Comparison of ENCODE assay signal across 20 cellular contexts in genomic region chr2:226189061-226189460, GRCh38.
DNase-seq lines count a peak whose midpoint lies in the region; ATAC-seq, FAIRE-seq and TF ChIP-seq lines count a peak whose summit lies in the region.
"Had no signal": no experiment of that assay in that cellular context is flagged by ENCODE, and none has a peak within 500 bp of the region (broad histone marks: within the 10 kb centered on the region; RNA-seq: fewer than 3 reads in every experiment).

No MANE protein-coding gene starts in this region.

- H3K27ac Mint-ChIP-seq in nephron progenitor cell, result peak overlapping the region; percentile 4
- H3K27ac Mint-ChIP-seq: CD8-positive, alpha-beta memory T cell had no signal

- H3K36me3 Mint-ChIP-seq in nephron progenitor cell (ENCODE audit: low read depth), result no peaks in the 10 kb centered on the region
- H3K36me3 Mint-ChIP-seq: CD4-positive, CD25-positive, alpha-beta regulatory T cell; CD8-positive, alpha-beta memory T cell had no signal

- peaks cover 78 to 87% of the 10 kb centered on the region in 2 experiments for H3K4me1 ChIP-seq in HCT116 (ENCODE audit: control insufficient read depth in 1 of 2, insufficient read depth in 2 of 2, low read length in 2 of 2)
- H3K4me1 ChIP-seq in hepatocyte (ENCODE audit: insufficient read depth), result peaks cover 18% of the 10 kb centered on the region
- H3K4me1 ChIP-seq: BE2C had no signal

- peak; percentile 40 for FAIRE-seq in bronchial epithelial cell (lab: Jason Lieb, UNC)
- FAIRE-seq: D721Med, G401.6, GM12891, HepG2 had no signal

- TF ChIP-seq CTCF in HCT116 (IDR thresholded peaks at IDR 0.05 in 2 of 3, conservative IDR thresholded peaks at IDR 0.05 in 1 of 3; ENCODE audit: borderline replicate concordance in 1 of 3, insufficient read depth in 1 of 3, low read depth in 2 of 3, low read length in 2 of 3), result no peak
- no peak for TF ChIP-seq CTCF in bronchial epithelial cell (IDR thresholded peaks at IDR 0.05; ENCODE audit: insufficient read depth, low read length, severe bottlenecking)
- no peak for TF ChIP-seq CTCF in hepatocyte (IDR thresholded peaks at IDR 0.05; ENCODE audit: poor library complexity)
- no peak for TF ChIP-seq CTCF in nephron progenitor cell (IDR thresholded peaks at IDR 0.05)

- RAD21 ChIA-PET in HCT116 (lab: Charles Lee; ENCODE audit: low non-redundant PET in 1 of 2, low total read pairs in 2 of 2, uncharacterized antibody in 2 of 2, unreplicated experiment in 2 of 2), result interaction anchor here in 1 of 2 experiments (1.2 kb wide), 1 partner anchor 27 kb away, joined by 3 read pairs; no protein-coding TSS in a partner anchor

- DNase-seq in HCT116 (ENCODE audit: low read depth, low spot score), result no peak
- peak; percentile 52 for DNase-seq in bronchial epithelial cell (ENCODE audit: low read depth)
- no peak for DNase-seq in hepatocyte (ENCODE audit: low spot score)
- DNase-seq in nephron progenitor cell, result no peak
- no peak for DNase-seq in AML-193 (lab: John Stamatoyannopoulos, UW)
- DNase-seq in HuH-7 (ENCODE audit: low spot score), result no peak
- DNase-seq in iPS-NIHi11 (ENCODE audit: low spot score), result no peak
- DNase-seq: BE2C; C1 segment of cervical spinal cord; CD4-positive, CD25-positive, alpha-beta regulatory T cell; CD8-positive, alpha-beta memory T cell; COR-L47; HCEC 1CT; HFFc6 had no signal

- peak overlapping the region; percentile 41 for H3K9ac ChIP-seq in HCT116 (ENCODE audit: low read length)
- H3K9ac ChIP-seq: GM23248 had no signal

- no peak for TF ChIP-seq RAD21 in HCT116 (IDR thresholded peaks at IDR 0.05; ENCODE audit: low read depth)

- H3K9me3 ChIP-seq in HCT116 (ENCODE audit: control insufficient read depth in 1 of 2, insufficient read depth in 1 of 2, low read depth in 1 of 2, low read length in 2 of 2) (no peaks in the 10 kb centered on the region), hepatocyte (ENCODE audit: low read depth) (no peaks in the 10 kb centered on the region)
- H3K9me3 ChIP-seq: BE2C had no signal

- 77% methylated on average over 5 of the region's 5 CpGs for WGBS in hepatocyte (ENCODE audit: low lambda C conversion rate, missing lambda C conversion rate)

- no peak overlapping the region for H3K4me3 Mint-ChIP-seq in nephron progenitor cell
- H3K4me3 Mint-ChIP-seq: CD4-positive, CD25-positive, alpha-beta regulatory T cell; CD8-positive, alpha-beta memory T cell; HFFc6 had no signal

- POLR2A ChIA-PET in HCT116 (lab: Charles Lee), result interaction anchor here (1.2 kb wide), 1 partner anchor 70 kb away, joined by 3 read pairs; no protein-coding TSS in a partner anchor

- H2AFZ ChIP-seq in HCT116 (ENCODE audit: low read depth, low read length, poor library complexity, severe bottlenecking) (no peak overlapping the region), hepatocyte (no peak overlapping the region)
- H2AFZ ChIP-seq: GM23248 had no signal

- H4K20me1 ChIP-seq in HCT116 (ENCODE audit: insufficient read depth), result no peaks in the 10 kb centered on the region
- no peaks in the 10 kb centered on the region for H4K20me1 ChIP-seq in hepatocyte (ENCODE audit: insufficient read depth, poor library complexity, severe bottlenecking)

- intact Hi-C loops in HCT116 (cut with micrococcal nuclease), result loop anchor here (5.0 to 10.0 kb wide), 3 partner anchors 154 to 806 kb away; no protein-coding TSS in a partner anchor

- H3K27me3 Mint-ChIP-seq in nephron progenitor cell (ENCODE audit: low read depth, poor library complexity), result no peaks in the 10 kb centered on the region
- H3K27me3 Mint-ChIP-seq: CD4-positive, CD25-positive, alpha-beta regulatory T cell had no signal

- H3K36me3 ChIP-seq in HCT116 (ENCODE audit: control insufficient read depth in 1 of 2, insufficient read depth in 2 of 2, low read length in 2 of 2), result no peaks in the 10 kb centered on the region
- no peaks in the 10 kb centered on the region for H3K36me3 ChIP-seq in bronchial epithelial cell (ENCODE audit: control insufficient read depth, insufficient read depth, low read length)
- no peaks in the 10 kb centered on the region for H3K36me3 ChIP-seq in hepatocyte (replicated peaks; ENCODE audit: insufficient read depth, low read depth)
- H3K36me3 ChIP-seq: BE2C had no signal

- H3K9me3 Mint-ChIP-seq in nephron progenitor cell, result no peaks in the 10 kb centered on the region
- H3K9me3 Mint-ChIP-seq: HFFc6 had no signal

- ATAC-seq in HCT116 (no peak), GM18861 (IDR thresholded peaks at IDR 0.05; ENCODE audit: unreplicated experiment) (no peak)
- ATAC-seq: HepG2 had no signal

- no TSS peak for BruUV-seq in HCT116 (replicated peaks; lab: Mats Ljungman, UMichigan)

- CTCF ChIA-PET in HCT116 (lab: Charles Lee), result interaction anchor here (1.2 kb wide), 1 partner anchor 25 kb away, joined by 3 read pairs; no protein-coding TSS in a partner anchor

- H3K4me2 ChIP-seq in HCT116 (ENCODE audit: low read length) (no peak overlapping the region), hepatocyte (no peak overlapping the region)

- no peak for TF ChIP-seq POLR2A in HCT116 (IDR thresholded peaks at IDR 0.05; ENCODE audit: borderline replicate concordance, extremely low read depth, insufficient read depth, insufficient read length)

- peaks cover 51% of the 10 kb centered on the region for H3K4me1 Mint-ChIP-seq in nephron progenitor cell
- H3K4me1 Mint-ChIP-seq: CD4-positive, CD25-positive, alpha-beta regulatory T cell; CD8-positive, alpha-beta memory T cell had no signal

- H3K27ac ChIP-seq in HCT116 (ENCODE audit: low read depth, low read length) (peak overlapping the region; percentile 95), hepatocyte (peak overlapping the region; percentile 28)

- H3K27me3 ChIP-seq in HCT116 (ENCODE audit: insufficient read depth, low read length) (no peaks in the 10 kb centered on the region), bronchial epithelial cell (ENCODE audit: control insufficient read depth, insufficient read depth, low read length) (no peaks in the 10 kb centered on the region), hepatocyte (no peaks in the 10 kb centered on the region)
- H3K27me3 ChIP-seq: BE2C had no signal

- peaks cover 11% of the 10 kb centered on the region for H3K79me2 ChIP-seq in HCT116 (ENCODE audit: insufficient read depth, low read length)
- H3K79me2 ChIP-seq in hepatocyte, result no peaks in the 10 kb centered on the region

- no peak overlapping the region for H3K4me3 ChIP-seq in HCT116 (replicated peaks in 1 of 2; ENCODE audit: low read depth in 1 of 2, low read length in 2 of 2)
- no peak overlapping the region for H3K4me3 ChIP-seq in bronchial epithelial cell (ENCODE audit: low read depth, low read length)
- no peak overlapping the region for H3K4me3 ChIP-seq in hepatocyte
- H3K4me3 ChIP-seq: GM23248 had no signal

- H3K9me2 ChIP-seq in HCT116 (ENCODE audit: insufficient read depth) (no peaks in the 10 kb centered on the region), hepatocyte (replicated peaks; ENCODE audit: insufficient read depth) (no peaks in the 10 kb centered on the region)

TF ChIP-seq in HCT116, 20 proteins besides CTCF, POLR2A, EP300 and RAD21:
- TF ChIP-seq, protein P1, sequence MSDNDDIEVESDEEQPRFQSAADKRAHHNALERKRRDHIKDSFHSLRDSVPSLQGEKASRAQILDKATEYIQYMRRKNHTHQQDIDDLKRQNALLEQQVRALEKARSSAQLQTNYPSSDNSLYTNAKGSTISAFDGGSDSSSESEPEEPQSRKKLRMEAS (IDR thresholded peaks at IDR 0.05), result peak; percentile 55; the same call in 1 of the 2 replicates
- no peak for TF ChIP-seq REST (IDR thresholded peaks at IDR 0.05; ENCODE audit: low read depth)
- TF ChIP-seq TCF7L2 (IDR thresholded peaks at IDR 0.05; ENCODE audit: borderline replicate concordance, extremely low read depth, insufficient read depth, insufficient read length), result peak; percentile 94
